Comparison of ENCODE assay signal across 8 cellular contexts in the genomic region with DNA sequence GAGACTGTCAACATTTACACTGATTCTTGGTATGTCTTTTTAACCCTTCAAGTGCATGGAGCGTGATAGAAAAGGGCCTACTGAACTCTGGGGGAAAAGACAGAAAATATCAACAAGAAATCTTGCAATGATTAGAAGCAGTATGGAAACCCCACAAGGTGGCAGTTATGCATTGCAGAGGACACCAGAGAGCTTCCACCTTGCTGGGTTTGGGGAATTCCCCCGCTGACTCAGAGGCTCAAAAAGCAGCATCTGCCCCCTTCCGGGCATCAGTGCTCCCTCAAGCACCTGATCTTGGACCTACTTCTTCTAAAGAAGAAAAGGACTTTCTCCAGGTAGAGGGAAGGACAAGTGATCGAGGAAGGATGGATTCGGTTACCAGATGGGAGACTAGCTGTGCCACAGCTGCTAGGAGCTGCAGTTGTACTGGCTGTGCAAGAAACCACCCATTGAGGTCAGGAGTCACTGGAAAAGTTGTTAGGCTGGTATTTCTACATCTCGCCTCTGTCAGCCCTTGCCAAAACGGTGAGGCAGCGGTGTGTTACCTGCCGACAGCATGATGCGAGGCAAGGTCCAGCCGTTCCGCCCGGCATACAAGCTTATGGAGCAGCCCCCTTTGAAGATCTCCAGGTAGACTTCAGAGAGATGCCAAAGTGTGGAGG.
DNase-seq lines count a peak whose midpoint lies in the region; ATAC-seq and TF ChIP-seq lines count a peak whose summit lies in the region.
"Not testable (repeated sequence)": the region's sequence is repeated elsewhere in the genome, so short reads cannot be mapped to it uniquely, and the experiment has no call there.

No MANE protein-coding gene starts in this region.

- not testable (repeated sequence) for H3F3A ChIP-seq in MM.1S (ENCODE audit: insufficient read depth, low read length); SU-DHL-6 (ENCODE audit: insufficient read depth)

- H2AFZ ChIP-seq in MM.1S (ENCODE audit: low read length); SU-DHL-6 (ENCODE audit: low read depth, low read length, severe bottlenecking): not testable (repeated sequence)

- H4K20me1 ChIP-seq in MM.1S (ENCODE audit: insufficient read depth, low read length); SU-DHL-6 (ENCODE audit: low read depth, low read length): not testable (repeated sequence)

- not testable (repeated sequence) for H3K27ac ChIP-seq in MM.1S (ENCODE audit: low read length); SU-DHL-6 (ENCODE audit: low read depth, low read length)

- not testable (repeated sequence) for H3K9me3 ChIP-seq in MM.1S (replicated peaks; ENCODE audit: insufficient read depth, low read length); SU-DHL-6 (ENCODE audit: insufficient read depth, low read length)

- not testable (repeated sequence) for ATAC-seq in activated naive CD8-positive, alpha-beta T cell treated with anti-CD3 and anti-CD28 coated beads, Interleukin-2, amount 50 U/mL, for 24 hours

- H3K36me3 Mint-ChIP-seq in activated CD4-positive, alpha-beta memory T cell treated with anti-CD3 and anti-CD28 coated beads, Interleukin-2, amount 10 ng/mL, durations not matched to agents 7 days and 5 days (ENCODE audit: low read depth); activated naive CD8-positive, alpha-beta T cell treated with anti-CD3 and anti-CD28 coated beads, Interleukin-2, amount 50 U/mL, for 24 hours (ENCODE audit: low read depth): not testable (repeated sequence)

- H3K4me3 Mint-ChIP-seq in activated CD4-positive, alpha-beta memory T cell treated with anti-CD3 and anti-CD28 coated beads, Interleukin-2, amount 10 ng/mL, durations not matched to agents 7 days and 5 days; activated naive CD8-positive, alpha-beta T cell treated with anti-CD3 and anti-CD28 coated beads, Interleukin-2, amount 50 U/mL, for 24 hours: not testable (repeated sequence)

- H3K79me2 ChIP-seq in MM.1S (ENCODE audit: low read length); SU-DHL-6 (ENCODE audit: insufficient read depth, low read length): not testable (repeated sequence)

- H3K36me3 ChIP-seq in MM.1S (replicated peaks; ENCODE audit: insufficient read depth, low read length); SU-DHL-6 (ENCODE audit: low read length): not testable (repeated sequence)

- not testable (repeated sequence) for H3K4me3 ChIP-seq in MM.1S (ENCODE audit: low read length); SU-DHL-6 (ENCODE audit: insufficient read depth, low read length, poor library complexity, severe bottlenecking)

- not testable (repeated sequence) for H3K9me3 Mint-ChIP-seq in activated CD4-positive, alpha-beta memory T cell treated with anti-CD3 and anti-CD28 coated beads, Interleukin-2, amount 10 ng/mL, durations not matched to agents 7 days and 5 days; activated naive CD8-positive, alpha-beta T cell treated with anti-CD3 and anti-CD28 coated beads, Interleukin-2, amount 50 U/mL, for 24 hours

- H3K27me3 Mint-ChIP-seq in activated CD4-positive, alpha-beta memory T cell treated with anti-CD3 and anti-CD28 coated beads, Interleukin-2, amount 10 ng/mL, durations not matched to agents 7 days and 5 days; activated naive CD8-positive, alpha-beta T cell treated with anti-CD3 and anti-CD28 coated beads, Interleukin-2, amount 50 U/mL, for 24 hours: not testable (repeated sequence)

- POLR2A ChIA-PET in activated CD4-positive, alpha-beta memory T cell treated with anti-CD3 and anti-CD28 coated beads, Interleukin-2, amount 10 ng/mL, durations not matched to agents 7 days and 5 days (lab: Charles Lee): not testable (repeated sequence)

- not testable (repeated sequence) for H3K4me1 Mint-ChIP-seq in activated CD4-positive, alpha-beta memory T cell treated with anti-CD3 and anti-CD28 coated beads, Interleukin-2, amount 10 ng/mL, durations not matched to agents 7 days and 5 days; activated naive CD8-positive, alpha-beta T cell treated with anti-CD3 and anti-CD28 coated beads, Interleukin-2, amount 50 U/mL, for 24 hours

- H3K27me3 ChIP-seq in MM.1S (replicated peaks; ENCODE audit: insufficient read depth, low read length); SU-DHL-6 (ENCODE audit: low read length): not testable (repeated sequence)

- peak; percentile 9 for TF ChIP-seq CTCF in GM10266 (IDR thresholded peaks at IDR 0.05; ENCODE audit: control insufficient read depth, insufficient read depth, low read depth, missing control alignments)
- peak; percentile 38 for TF ChIP-seq CTCF in MM.1S (IDR thresholded peaks at IDR 0.05; ENCODE audit: low read length)
- TF ChIP-seq CTCF in SU-DHL-6 (IDR thresholded peaks at IDR 0.05; ENCODE audit: insufficient read depth, low read length, poor library complexity, severe bottlenecking): peak; percentile 50

- H3K9ac ChIP-seq in MM.1S (ENCODE audit: low read length); SU-DHL-6 (ENCODE audit: low read length): not testable (repeated sequence)

- not testable (repeated sequence) for H3K4me1 ChIP-seq in MM.1S (ENCODE audit: low read length)

- CTCF ChIA-PET in activated CD4-positive, alpha-beta memory T cell treated with anti-CD3 and anti-CD28 coated beads, Interleukin-2, amount 10 ng/mL, durations not matched to agents 7 days and 5 days (lab: Charles Lee): not testable (repeated sequence)

- not testable (repeated sequence) for H3K4me2 ChIP-seq in MM.1S (ENCODE audit: low read depth, low read length); SU-DHL-6 (ENCODE audit: low read depth, low read length, poor library complexity, severe bottlenecking)

- not testable (repeated sequence) for H3K27ac Mint-ChIP-seq in activated CD4-positive, alpha-beta memory T cell treated with anti-CD3 and anti-CD28 coated beads, Interleukin-2, amount 10 ng/mL, durations not matched to agents 7 days and 5 days; activated naive CD8-positive, alpha-beta T cell treated with anti-CD3 and anti-CD28 coated beads, Interleukin-2, amount 50 U/mL, for 24 hours

- H3K9me2 ChIP-seq in MM.1S (replicated peaks; ENCODE audit: insufficient read depth, low read length); SU-DHL-6 (replicated peaks; ENCODE audit: insufficient read depth, low read length): not testable (repeated sequence)

- not testable (repeated sequence) for DNase-seq in GM10266 (ENCODE audit: extremely low spot score)
- DNase-seq in MM.1S (peak; percentile 66), kidney tubule cell (ENCODE audit: low spot score) (peak; percentile 37), ureter (ENCODE audit: low spot score) (peak; percentile 56)
- peak; percentile 45 for DNase-seq in activated CD4-positive, alpha-beta memory T cell treated with anti-CD3 and anti-CD28 coated beads, Interleukin-2, amount 10 ng/mL, durations not matched to agents 7 days and 5 days
- peak; percentile 62 for DNase-seq in activated naive CD8-positive, alpha-beta T cell treated with anti-CD3 and anti-CD28 coated beads, Interleukin-2, amount 50 U/mL, for 24 hours
- peak; percentile 22 to 51 for DNase-seq in stimulated activated CD4-positive, alpha-beta T cell treated with anti-CD3 and anti-CD28 coated beads, Interleukin-4, amount 100 ng/mL, for 4 hours
